In the genomic region with DNA sequence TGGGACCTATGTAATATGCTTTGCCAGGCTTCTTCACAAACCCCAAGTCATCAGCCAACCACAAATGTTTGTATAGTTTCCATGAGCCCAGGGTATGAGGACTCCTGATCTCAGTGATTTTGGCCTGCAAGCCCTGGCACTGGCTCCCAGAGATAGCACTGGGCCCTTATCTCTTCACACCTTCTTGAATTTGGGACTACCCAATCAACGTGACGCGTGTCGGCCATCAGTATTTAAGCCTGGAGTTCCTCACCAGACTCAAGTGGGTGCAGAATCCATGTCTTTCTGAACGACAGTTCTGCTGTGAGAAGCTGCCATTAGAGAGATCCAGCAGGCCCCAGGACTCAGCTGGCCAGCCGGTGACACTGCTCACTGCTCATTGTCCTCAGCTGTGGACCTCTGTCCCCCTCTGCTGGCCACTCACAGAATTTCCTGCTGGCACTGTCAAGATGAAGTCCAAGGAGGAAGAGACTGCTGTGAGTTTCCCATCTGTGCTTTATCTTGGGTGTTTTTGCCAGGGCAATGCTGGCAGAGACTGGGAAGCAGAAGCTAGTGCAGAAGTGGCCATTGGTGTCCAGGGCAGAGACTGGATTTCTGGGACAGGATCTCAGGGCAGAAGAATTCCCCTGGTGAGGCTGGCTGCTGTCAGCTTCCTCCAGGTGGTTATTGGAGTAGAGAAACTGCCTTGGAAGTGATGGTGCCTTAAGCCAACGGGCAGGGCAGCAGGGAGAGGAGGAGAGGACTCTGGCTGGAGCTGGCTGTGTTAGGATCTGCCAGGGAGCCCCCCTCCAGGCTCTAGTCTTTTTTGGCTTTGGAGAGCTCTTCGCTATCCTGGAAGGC, we compare ENCODE assay signal across 1 cellular context.
TF ChIP-seq lines count a peak whose summit lies in the region.

No MANE protein-coding gene starts in this region.

TF ChIP-seq in K562, 482 proteins besides CTCF, POLR2A, EP300 and RAD21 (continued from another document and continues in another):
- TF ChIP-seq, protein P1, sequence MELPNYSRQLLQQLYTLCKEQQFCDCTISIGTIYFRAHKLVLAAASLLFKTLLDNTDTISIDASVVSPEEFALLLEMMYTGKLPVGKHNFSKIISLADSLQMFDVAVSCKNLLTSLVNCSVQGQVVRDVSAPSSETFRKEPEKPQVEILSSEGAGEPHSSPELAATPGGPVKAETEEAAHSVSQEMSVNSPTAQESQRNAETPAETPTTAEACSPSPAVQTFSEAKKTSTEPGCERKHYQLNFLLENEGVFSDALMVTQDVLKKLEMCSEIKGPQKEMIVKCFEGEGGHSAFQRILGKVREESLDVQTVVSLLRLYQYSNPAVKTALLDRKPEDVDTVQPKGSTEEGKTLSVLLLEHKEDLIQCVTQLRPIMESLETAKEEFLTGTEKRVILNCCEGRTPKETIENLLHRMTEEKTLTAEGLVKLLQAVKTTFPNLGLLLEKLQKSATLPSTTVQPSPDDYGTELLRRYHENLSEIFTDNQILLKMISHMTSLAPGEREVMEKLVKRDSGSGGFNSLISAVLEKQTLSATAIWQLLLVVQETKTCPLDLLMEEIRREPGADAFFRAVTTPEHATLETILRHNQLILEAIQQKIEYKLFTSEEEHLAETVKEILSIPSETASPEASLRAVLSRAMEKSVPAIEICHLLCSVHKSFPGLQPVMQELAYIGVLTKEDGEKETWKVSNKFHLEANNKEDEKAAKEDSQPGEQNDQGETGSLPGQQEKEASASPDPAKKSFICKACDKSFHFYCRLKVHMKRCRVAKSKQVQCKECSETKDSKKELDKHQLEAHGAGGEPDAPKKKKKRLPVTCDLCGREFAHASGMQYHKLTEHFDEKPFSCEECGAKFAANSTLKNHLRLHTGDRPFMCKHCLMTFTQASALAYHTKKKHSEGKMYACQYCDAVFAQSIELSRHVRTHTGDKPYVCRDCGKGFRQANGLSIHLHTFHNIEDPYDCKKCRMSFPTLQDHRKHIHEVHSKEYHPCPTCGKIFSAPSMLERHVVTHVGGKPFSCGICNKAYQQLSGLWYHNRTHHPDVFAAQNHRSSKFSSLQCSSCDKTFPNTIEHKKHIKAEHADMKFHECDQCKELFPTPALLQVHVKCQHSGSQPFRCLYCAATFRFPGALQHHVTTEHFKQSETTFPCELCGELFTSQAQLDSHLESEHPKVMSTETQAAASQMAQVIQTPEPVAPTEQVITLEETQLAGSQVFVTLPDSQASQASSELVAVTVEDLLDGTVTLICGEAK (IDR thresholded peaks at IDR 0.05), result no peak
- TF ChIP-seq, protein P1 (CRISPR knock-in tag; IDR thresholded peaks at IDR 0.05), result no peak
- TF ChIP-seq, protein P2, sequence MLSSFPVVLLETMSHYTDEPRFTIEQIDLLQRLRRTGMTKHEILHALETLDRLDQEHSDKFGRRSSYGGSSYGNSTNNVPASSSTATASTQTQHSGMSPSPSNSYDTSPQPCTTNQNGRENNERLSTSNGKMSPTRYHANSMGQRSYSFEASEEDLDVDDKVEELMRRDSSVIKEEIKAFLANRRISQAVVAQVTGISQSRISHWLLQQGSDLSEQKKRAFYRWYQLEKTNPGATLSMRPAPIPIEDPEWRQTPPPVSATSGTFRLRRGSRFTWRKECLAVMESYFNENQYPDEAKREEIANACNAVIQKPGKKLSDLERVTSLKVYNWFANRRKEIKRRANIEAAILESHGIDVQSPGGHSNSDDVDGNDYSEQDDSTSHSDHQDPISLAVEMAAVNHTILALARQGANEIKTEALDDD (IDR thresholded peaks at IDR 0.05), result no peak
- TF ChIP-seq NFIC (IDR thresholded peaks at IDR 0.05) (peak; percentile 85), ZNF224 (CRISPR knock-in tag; IDR thresholded peaks at IDR 0.05) (no peak), SMAD3 (CRISPR knock-in tag; conservative IDR thresholded peaks at IDR 0.05) (no peak), GTF2F1 (IDR thresholded peaks at IDR 0.05; ENCODE audit: low read depth, low read length) (no peak), NFYB (IDR thresholded peaks at IDR 0.05; ENCODE audit: extremely low read depth, insufficient read length) (peak; percentile 32), BRD9 (IDR thresholded peaks at IDR 0.05; ENCODE audit: low read depth, partially characterized antibody) (peak; percentile 64), GATA2 (CRISPR knock-in tag; IDR thresholded peaks at IDR 0.05) (peak; percentile 92), CBX5 (IDR thresholded peaks at IDR 0.05; ENCODE audit: borderline replicate concordance, low read depth) (no peak), EWSR1 (IDR thresholded peaks at IDR 0.05; ENCODE audit: borderline replicate concordance, low read depth, partially characterized antibody) (no peak), RFX5 (IDR thresholded peaks at IDR 0.05; ENCODE audit: low read depth, low read length) (no peak), POLR2G (IDR thresholded peaks at IDR 0.05; ENCODE audit: low read depth, low read length) (no peak), SMAD4 (CRISPR knock-in tag; conservative IDR thresholded peaks at IDR 0.05) (peak; percentile 93), TBL1XR1 (IDR thresholded peaks at IDR 0.05; ENCODE audit: low read length in 2 of 2) (peak in 1 of 2 experiments; percentile 86; a peak in 3 of 4 replicates), CHD2 (IDR thresholded peaks at IDR 0.05; ENCODE audit: low read depth, low read length) (no peak), SAFB (IDR thresholded peaks at IDR 0.05; ENCODE audit: borderline replicate concordance, low read depth, low read length) (no peak), ZNF717 (CRISPR knock-in tag; IDR thresholded peaks at IDR 0.05) (no peak), FOXJ3 (CRISPR knock-in tag; IDR thresholded peaks at IDR 0.05) (no peak), DACH1 (IDR thresholded peaks at IDR 0.05; ENCODE audit: partially characterized antibody) (peak; percentile 69), ETV5 (CRISPR knock-in tag; IDR thresholded peaks at IDR 0.05; ENCODE audit: low read depth) (peak; percentile 82; the same call in 1 of the 2 replicates)
- TF ChIP-seq, protein P3, sequence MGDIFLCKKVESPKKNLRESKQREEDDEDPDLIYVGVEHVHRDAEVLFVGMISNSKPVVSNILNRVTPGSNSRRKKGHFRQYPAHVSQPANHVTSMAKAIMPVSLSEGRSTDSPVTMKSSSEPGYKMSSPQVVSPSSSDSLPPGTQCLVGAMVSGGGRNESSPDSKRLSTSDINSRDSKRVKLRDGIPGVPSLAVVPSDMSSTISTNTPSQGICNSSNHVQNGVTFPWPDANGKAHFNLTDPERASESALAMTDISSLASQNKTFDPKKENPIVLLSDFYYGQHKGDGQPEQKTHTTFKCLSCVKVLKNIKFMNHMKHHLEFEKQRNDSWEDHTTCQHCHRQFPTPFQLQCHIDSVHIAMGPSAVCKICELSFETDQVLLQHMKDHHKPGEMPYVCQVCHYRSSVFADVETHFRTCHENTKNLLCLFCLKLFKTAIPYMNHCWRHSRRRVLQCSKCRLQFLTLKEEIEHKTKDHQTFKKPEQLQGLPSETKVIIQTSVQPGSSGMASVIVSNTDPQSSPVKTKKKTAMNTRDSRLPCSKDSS (IDR thresholded peaks at IDR 0.05; ENCODE audit: low read depth, partially characterized antibody), result no peak
- TF ChIP-seq, protein P4, sequence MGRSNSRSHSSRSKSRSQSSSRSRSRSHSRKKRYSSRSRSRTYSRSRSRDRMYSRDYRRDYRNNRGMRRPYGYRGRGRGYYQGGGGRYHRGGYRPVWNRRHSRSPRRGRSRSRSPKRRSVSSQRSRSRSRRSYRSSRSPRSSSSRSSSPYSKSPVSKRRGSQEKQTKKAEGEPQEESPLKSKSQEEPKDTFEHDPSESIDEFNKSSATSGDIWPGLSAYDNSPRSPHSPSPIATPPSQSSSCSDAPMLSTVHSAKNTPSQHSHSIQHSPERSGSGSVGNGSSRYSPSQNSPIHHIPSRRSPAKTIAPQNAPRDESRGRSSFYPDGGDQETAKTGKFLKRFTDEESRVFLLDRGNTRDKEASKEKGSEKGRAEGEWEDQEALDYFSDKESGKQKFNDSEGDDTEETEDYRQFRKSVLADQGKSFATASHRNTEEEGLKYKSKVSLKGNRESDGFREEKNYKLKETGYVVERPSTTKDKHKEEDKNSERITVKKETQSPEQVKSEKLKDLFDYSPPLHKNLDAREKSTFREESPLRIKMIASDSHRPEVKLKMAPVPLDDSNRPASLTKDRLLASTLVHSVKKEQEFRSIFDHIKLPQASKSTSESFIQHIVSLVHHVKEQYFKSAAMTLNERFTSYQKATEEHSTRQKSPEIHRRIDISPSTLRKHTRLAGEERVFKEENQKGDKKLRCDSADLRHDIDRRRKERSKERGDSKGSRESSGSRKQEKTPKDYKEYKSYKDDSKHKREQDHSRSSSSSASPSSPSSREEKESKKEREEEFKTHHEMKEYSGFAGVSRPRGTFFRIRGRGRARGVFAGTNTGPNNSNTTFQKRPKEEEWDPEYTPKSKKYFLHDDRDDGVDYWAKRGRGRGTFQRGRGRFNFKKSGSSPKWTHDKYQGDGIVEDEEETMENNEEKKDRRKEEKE (IDR thresholded peaks at IDR 0.05; ENCODE audit: borderline replicate concordance in 1 of 2, control insufficient read depth in 1 of 2, low read depth in 2 of 2, low read length in 1 of 2), result no peak
- TF ChIP-seq, protein P5, sequence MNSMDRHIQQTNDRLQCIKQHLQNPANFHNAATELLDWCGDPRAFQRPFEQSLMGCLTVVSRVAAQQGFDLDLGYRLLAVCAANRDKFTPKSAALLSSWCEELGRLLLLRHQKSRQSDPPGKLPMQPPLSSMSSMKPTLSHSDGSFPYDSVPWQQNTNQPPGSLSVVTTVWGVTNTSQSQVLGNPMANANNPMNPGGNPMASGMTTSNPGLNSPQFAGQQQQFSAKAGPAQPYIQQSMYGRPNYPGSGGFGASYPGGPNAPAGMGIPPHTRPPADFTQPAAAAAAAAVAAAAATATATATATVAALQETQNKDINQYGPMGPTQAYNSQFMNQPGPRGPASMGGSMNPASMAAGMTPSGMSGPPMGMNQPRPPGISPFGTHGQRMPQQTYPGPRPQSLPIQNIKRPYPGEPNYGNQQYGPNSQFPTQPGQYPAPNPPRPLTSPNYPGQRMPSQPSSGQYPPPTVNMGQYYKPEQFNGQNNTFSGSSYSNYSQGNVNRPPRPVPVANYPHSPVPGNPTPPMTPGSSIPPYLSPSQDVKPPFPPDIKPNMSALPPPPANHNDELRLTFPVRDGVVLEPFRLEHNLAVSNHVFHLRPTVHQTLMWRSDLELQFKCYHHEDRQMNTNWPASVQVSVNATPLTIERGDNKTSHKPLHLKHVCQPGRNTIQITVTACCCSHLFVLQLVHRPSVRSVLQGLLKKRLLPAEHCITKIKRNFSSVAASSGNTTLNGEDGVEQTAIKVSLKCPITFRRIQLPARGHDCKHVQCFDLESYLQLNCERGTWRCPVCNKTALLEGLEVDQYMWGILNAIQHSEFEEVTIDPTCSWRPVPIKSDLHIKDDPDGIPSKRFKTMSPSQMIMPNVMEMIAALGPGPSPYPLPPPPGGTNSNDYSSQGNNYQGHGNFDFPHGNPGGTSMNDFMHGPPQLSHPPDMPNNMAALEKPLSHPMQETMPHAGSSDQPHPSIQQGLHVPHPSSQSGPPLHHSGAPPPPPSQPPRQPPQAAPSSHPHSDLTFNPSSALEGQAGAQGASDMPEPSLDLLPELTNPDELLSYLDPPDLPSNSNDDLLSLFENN (IDR thresholded peaks at IDR 0.05; ENCODE audit: low read depth in 2 of 2, low read length in 2 of 2), result peak in 1 of 2 experiments; percentile 90; a peak in 2 of 4 replicates
- TF ChIP-seq, protein P6, sequence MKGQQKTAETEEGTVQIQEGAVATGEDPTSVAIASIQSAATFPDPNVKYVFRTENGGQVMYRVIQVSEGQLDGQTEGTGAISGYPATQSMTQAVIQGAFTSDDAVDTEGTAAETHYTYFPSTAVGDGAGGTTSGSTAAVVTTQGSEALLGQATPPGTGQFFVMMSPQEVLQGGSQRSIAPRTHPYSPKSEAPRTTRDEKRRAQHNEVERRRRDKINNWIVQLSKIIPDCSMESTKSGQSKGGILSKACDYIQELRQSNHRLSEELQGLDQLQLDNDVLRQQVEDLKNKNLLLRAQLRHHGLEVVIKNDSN (CRISPR knock-in tag; IDR thresholded peaks at IDR 0.05), result no peak
- TF ChIP-seq, protein P7, sequence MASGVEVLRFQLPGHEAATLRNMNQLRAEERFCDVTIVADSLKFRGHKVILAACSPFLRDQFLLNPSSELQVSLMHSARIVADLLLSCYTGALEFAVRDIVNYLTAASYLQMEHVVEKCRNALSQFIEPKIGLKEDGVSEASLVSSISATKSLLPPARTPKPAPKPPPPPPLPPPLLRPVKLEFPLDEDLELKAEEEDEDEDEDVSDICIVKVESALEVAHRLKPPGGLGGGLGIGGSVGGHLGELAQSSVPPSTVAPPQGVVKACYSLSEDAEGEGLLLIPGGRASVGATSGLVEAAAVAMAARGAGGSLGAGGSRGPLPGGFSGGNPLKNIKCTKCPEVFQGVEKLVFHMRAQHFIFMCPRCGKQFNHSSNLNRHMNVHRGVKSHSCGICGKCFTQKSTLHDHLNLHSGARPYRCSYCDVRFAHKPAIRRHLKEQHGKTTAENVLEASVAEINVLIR (CRISPR knock-in tag; IDR thresholded peaks at IDR 0.05), result peak; percentile 41; the same call in 1 of the 2 replicates
